Comparison of ENCODE assay signal across 8 cellular contexts in genomic region chr6:90284236-90284744, GRCh38. TPM values are rescaled to one million over a fixed set of nuclear protein-coding genes. Genes with fewer than 3 reads are reported as not detected.
DNase-seq lines count a peak whose midpoint lies in the region; ATAC-seq and TF ChIP-seq lines count a peak whose summit lies in the region.

No MANE protein-coding gene starts in this region.

- peaks cover 3% of the 10 kb centered on the region for H3K9me3 Mint-ChIP-seq in activated naive CD8-positive, alpha-beta T cell (ENCODE audit: low read depth)

- intact Hi-C loops in spleen (cut with DNase I; ENCODE audit: low total_unique reads) = loop anchor here (10.0 kb wide), 1 partner anchor 49 kb away; no protein-coding TSS in a partner anchor

- H3K27ac Mint-ChIP-seq in activated naive CD8-positive, alpha-beta T cell = peak overlapping the region; percentile 99

- peak overlapping the region; percentile 14 to 61 (median 25) for H3K4me3 ChIP-seq in spleen

- ATAC-seq in GM18861 (IDR thresholded peaks at IDR 0.05; ENCODE audit: unreplicated experiment) (peak; percentile 0), HG02840 (IDR thresholded peaks at IDR 0.05; ENCODE audit: low FRiP score, unreplicated experiment) (peak; percentile 4)

- peak overlapping the region; percentile 10 to 86 (median 76) for H3K27ac ChIP-seq in spleen

- peak overlapping the region; percentile 96 for H3K4me3 Mint-ChIP-seq in activated naive CD8-positive, alpha-beta T cell

- H3K4me1 ChIP-seq in spleen = peaks cover 26 to 93% (median 40%) of the 10 kb centered on the region in 6 donors

- peaks cover 90% of the 10 kb centered on the region for H3K4me1 Mint-ChIP-seq in activated naive CD8-positive, alpha-beta T cell (ENCODE audit: low read depth)

- no peaks in the 10 kb centered on the region for H3K27me3 Mint-ChIP-seq in activated naive CD8-positive, alpha-beta T cell

- H3K36me3 ChIP-seq in spleen = no peaks in the 10 kb centered on the region

- peak in 3 of 11 experiments; percentile 17 to 27 (median 19) for TF ChIP-seq CTCF in spleen (IDR thresholded peaks at IDR 0.05 in 8 of 11, conservative IDR thresholded peaks at IDR 0.05 in 3 of 11)

- no peaks in the 10 kb centered on the region for H3K27me3 ChIP-seq in spleen (replicated peaks in 1 of 7)

- H3K36me3 Mint-ChIP-seq in activated naive CD8-positive, alpha-beta T cell = peaks cover 33% of the 10 kb centered on the region

- TF ChIP-seq POLR2A in spleen (IDR thresholded peaks at IDR 0.05) = no peak

- peaks cover 0 to 9% (median 5%) of the 10 kb centered on the region in 8 donors for H3K9me3 ChIP-seq in spleen

- 10 to 15% (median 11%) methylated on average over 8 of the region's 8 CpGs for WGBS in spleen, 5 donors

- DNase-seq in NOMO-1 (lab: John Stamatoyannopoulos, UW; ENCODE audit: unreplicated experiment in 2 of 2) (peak; percentile 24 to 60), iPS DF 19.7 (ENCODE audit: low read depth, low spot score) (peak; percentile 74), spleen (no peak), NCI-H1105 (lab: John Stamatoyannopoulos, UW) (no peak), NCI-H1436 treated with DMSO at 0.1 percent for 48 hours (lab: John Stamatoyannopoulos, UW) (no peak)

RNA-seq across cellular contexts. Expression of gene BACH2, which starts 12.4 kb away (rescaled TPM):
- total RNA-seq in spleen = 10 to 100 TPM; 18.1 to 53.8 (median 44.1) TPM
- polyA plus RNA-seq in spleen = 1 to 10 TPM; 3.0 to 4.9 (median 3.4) TPM

Comparison
In these comparisons a context has a peak if more than half of its experiments do, and no peak if none do; other contexts are left out.
1. DNase-seq: peak in NOMO-1 (2 of 2) and iPS DF 19.7 (single experiment); none in spleen (single experiment), NCI-H1105 (single experiment) and NCI-H1436 treated with DMSO at 0.1 percent for 48 hours (single experiment).